ENCODE assay signal across 1 cellular context in the genomic region with DNA sequence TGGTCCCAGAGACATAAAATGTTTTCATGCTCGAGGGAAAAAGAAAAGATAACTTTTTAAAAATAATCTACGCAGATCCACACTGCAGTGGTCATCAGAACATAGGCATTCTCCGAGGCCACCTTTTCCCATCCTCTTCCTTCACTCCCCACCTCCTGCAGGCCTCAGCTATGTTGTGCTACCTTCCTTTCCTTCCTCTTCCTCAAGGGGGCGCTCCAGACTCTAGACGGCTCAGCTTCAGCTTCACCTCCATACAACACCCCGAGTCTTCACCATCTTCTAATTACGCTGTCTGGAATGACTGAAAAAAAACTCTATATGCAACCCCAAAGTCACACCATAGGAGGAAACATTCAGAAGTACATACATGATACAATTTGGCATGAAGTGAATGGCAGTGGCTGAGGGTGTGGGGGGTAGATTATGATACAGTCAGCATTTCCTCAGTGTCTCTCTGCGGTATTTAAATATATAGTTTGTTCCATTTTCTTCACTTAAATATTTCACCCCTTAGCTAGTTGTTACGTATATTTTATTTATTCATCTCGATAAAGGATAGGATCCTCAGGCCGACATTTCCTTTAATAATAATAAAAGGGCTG.
TF ChIP-seq lines count a peak whose summit lies in the region.

No MANE protein-coding gene starts in this region.

TF ChIP-seq in HepG2, 621 proteins besides CTCF, POLR2A, EP300 and RAD21 (continued from another document):
- TF ChIP-seq ZFX (CRISPR knock-in tag; IDR thresholded peaks at IDR 0.05; ENCODE audit: low read depth) (peak; percentile 47; the same call in 1 of the 2 replicates), SCMH1 (CRISPR knock-in tag; IDR thresholded peaks at IDR 0.05; ENCODE audit: borderline replicate concordance) (no peak), AHR (CRISPR knock-in tag; IDR thresholded peaks at IDR 0.05) (no peak), ETV5 (CRISPR knock-in tag; IDR thresholded peaks at IDR 0.05; ENCODE audit: borderline replicate concordance) (peak; percentile 33; the same call in 1 of the 2 replicates), ZNF33B (CRISPR knock-in tag; IDR thresholded peaks at IDR 0.05) (no peak), ZNF354B (CRISPR knock-in tag; IDR thresholded peaks at IDR 0.05) (no peak), FOSL2 (CRISPR knock-in tag; IDR thresholded peaks at IDR 0.05) (peak; percentile 53; the same call in 1 of the 2 replicates), ZNF335 (CRISPR knock-in tag; IDR thresholded peaks at IDR 0.05) (peak; percentile 94), ZNF44 (CRISPR knock-in tag; IDR thresholded peaks at IDR 0.05) (0 out of 2 replicates have a peak, but pooled peaks have one; percentile 36), ZFY (CRISPR knock-in tag; IDR thresholded peaks at IDR 0.05) (peak; percentile 36; the same call in 1 of the 2 replicates), HNRNPH1 (optimal IDR thresholded peaks at IDR 0.05; ENCODE audit: low read depth, low read length) (no peak), SAP130 (CRISPR knock-in tag; IDR thresholded peaks at IDR 0.05; ENCODE audit: low read depth) (0 out of 2 replicates have a peak, but pooled peaks have one; percentile 11), HOXA7 (CRISPR knock-in tag; IDR thresholded peaks at IDR 0.05) (no peak), KAT8 (CRISPR knock-in tag; IDR thresholded peaks at IDR 0.05) (peak; percentile 56; the same call in 1 of the 2 replicates), PAWR (CRISPR knock-in tag; IDR thresholded peaks at IDR 0.05; ENCODE audit: borderline replicate concordance) (no peak), GATAD2A (CRISPR knock-in tag; IDR thresholded peaks at IDR 0.05) (peak; percentile 60; the same call in 1 of the 2 replicates), ZIK1 (CRISPR knock-in tag; IDR thresholded peaks at IDR 0.05; ENCODE audit: borderline replicate concordance, low read depth) (no peak), ZMYM4 (CRISPR knock-in tag; IDR thresholded peaks at IDR 0.05) (peak; percentile 92), SMC3 (IDR thresholded peaks at IDR 0.05; ENCODE audit: low read length) (peak; percentile 92), MAFK (conservative IDR thresholded peaks at IDR 0.05 in 1 of 2, IDR thresholded peaks at IDR 0.05 in 1 of 2; ENCODE audit: low read length in 2 of 2) (peak; percentile 63 to 79), BORCS8-MEF2B (CRISPR knock-in tag; IDR thresholded peaks at IDR 0.05) (no peak), MED1 (CRISPR knock-in tag; IDR thresholded peaks at IDR 0.05) (peak; percentile 41; the same call in 1 of the 2 replicates), IRF2 (CRISPR knock-in tag; IDR thresholded peaks at IDR 0.05) (0 out of 2 replicates have a peak, but pooled peaks have one; percentile 50), POLR2AphosphoS2 (IDR thresholded peaks at IDR 0.05; ENCODE audit: low read depth, low read length) (no peak), HNRNPK (IDR thresholded peaks at IDR 0.05; ENCODE audit: low read depth, low read length, poor library complexity, severe bottlenecking) (no peak), KDM1A (CRISPR knock-in tag; IDR thresholded peaks at IDR 0.05) (no peak), SMARCC2 (IDR thresholded peaks at IDR 0.05) (no peak), ZNF781 (CRISPR knock-in tag; IDR thresholded peaks at IDR 0.05; ENCODE audit: borderline replicate concordance, not compliant biosample characterization) (no peak), NCOA2 (CRISPR knock-in tag; IDR thresholded peaks at IDR 0.05) (peak; percentile 36; the same call in 1 of the 2 replicates), JARID2 (CRISPR knock-in tag; IDR thresholded peaks at IDR 0.05; ENCODE audit: insufficient replicate concordance) (no peak), HDAC2 (CRISPR knock-in tag; IDR thresholded peaks at IDR 0.05) (peak; percentile 17; the same call in 1 of the 2 replicates)
- TF ChIP-seq, protein P1, sequence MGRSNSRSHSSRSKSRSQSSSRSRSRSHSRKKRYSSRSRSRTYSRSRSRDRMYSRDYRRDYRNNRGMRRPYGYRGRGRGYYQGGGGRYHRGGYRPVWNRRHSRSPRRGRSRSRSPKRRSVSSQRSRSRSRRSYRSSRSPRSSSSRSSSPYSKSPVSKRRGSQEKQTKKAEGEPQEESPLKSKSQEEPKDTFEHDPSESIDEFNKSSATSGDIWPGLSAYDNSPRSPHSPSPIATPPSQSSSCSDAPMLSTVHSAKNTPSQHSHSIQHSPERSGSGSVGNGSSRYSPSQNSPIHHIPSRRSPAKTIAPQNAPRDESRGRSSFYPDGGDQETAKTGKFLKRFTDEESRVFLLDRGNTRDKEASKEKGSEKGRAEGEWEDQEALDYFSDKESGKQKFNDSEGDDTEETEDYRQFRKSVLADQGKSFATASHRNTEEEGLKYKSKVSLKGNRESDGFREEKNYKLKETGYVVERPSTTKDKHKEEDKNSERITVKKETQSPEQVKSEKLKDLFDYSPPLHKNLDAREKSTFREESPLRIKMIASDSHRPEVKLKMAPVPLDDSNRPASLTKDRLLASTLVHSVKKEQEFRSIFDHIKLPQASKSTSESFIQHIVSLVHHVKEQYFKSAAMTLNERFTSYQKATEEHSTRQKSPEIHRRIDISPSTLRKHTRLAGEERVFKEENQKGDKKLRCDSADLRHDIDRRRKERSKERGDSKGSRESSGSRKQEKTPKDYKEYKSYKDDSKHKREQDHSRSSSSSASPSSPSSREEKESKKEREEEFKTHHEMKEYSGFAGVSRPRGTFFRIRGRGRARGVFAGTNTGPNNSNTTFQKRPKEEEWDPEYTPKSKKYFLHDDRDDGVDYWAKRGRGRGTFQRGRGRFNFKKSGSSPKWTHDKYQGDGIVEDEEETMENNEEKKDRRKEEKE (IDR thresholded peaks at IDR 0.05): no peak
- TF ChIP-seq, protein P2, sequence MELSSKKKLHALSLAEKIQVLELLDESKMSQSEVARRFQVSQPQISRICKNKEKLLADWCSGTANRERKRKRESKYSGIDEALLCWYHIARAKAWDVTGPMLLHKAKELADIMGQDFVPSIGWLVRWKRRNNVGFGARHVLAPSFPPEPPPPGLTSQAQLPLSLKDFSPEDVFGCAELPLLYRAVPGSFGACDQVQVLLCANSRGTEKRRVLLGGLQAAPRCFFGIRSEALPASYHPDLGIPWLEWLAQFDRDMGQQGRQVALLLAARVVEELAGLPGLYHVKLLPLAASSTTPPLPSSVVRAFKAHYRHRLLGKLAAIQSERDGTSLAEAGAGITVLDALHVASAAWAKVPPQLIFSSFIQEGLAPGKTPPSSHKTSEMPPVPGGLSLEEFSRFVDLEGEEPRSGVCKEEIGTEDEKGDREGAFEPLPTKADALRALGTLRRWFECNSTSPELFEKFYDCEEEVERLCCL (CRISPR knock-in tag; IDR thresholded peaks at IDR 0.05; ENCODE audit: borderline replicate concordance): 0 out of 2 replicates have a peak, but pooled peaks have one; percentile 50
- TF ChIP-seq, protein P3, sequence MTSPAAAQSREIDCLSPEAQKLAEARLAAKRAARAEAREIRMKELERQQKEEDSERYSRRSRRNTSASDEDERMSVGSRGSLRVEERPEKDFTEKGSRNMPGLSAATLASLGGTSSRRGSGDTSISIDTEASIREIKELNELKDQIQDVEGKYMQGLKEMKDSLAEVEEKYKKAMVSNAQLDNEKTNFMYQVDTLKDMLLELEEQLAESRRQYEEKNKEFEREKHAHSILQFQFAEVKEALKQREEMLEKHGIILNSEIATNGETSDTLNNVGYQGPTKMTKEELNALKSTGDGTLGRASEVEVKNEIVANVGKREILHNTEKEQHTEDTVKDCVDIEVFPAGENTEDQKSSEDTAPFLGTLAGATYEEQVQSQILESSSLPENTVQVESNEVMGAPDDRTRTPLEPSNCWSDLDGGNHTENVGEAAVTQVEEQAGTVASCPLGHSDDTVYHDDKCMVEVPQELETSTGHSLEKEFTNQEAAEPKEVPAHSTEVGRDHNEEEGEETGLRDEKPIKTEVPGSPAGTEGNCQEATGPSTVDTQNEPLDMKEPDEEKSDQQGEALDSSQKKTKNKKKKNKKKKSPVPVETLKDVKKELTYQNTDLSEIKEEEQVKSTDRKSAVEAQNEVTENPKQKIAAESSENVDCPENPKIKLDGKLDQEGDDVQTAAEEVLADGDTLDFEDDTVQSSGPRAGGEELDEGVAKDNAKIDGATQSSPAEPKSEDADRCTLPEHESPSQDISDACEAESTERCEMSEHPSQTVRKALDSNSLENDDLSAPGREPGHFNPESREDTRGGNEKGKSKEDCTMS (CRISPR knock-in tag; conservative IDR thresholded peaks at IDR 0.05): no peak
- TF ChIP-seq, protein P4, sequence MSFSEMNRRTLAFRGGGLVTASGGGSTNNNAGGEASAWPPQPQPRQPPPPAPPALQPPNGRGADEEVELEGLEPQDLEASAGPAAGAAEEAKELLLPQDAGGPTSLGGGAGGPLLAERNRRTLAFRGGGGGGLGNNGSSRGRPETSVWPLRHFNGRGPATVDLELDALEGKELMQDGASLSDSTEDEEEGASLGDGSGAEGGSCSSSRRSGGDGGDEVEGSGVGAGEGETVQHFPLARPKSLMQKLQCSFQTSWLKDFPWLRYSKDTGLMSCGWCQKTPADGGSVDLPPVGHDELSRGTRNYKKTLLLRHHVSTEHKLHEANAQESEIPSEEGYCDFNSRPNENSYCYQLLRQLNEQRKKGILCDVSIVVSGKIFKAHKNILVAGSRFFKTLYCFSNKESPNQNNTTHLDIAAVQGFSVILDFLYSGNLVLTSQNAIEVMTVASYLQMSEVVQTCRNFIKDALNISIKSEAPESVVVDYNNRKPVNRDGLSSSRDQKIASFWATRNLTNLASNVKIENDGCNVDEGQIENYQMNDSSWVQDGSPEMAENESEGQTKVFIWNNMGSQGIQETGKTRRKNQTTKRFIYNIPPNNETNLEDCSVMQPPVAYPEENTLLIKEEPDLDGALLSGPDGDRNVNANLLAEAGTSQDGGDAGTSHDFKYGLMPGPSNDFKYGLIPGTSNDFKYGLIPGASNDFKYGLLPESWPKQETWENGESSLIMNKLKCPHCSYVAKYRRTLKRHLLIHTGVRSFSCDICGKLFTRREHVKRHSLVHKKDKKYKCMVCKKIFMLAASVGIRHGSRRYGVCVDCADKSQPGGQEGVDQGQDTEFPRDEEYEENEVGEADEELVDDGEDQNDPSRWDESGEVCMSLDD (CRISPR knock-in tag; IDR thresholded peaks at IDR 0.05; ENCODE audit: borderline replicate concordance): no peak
- TF ChIP-seq, protein P5, sequence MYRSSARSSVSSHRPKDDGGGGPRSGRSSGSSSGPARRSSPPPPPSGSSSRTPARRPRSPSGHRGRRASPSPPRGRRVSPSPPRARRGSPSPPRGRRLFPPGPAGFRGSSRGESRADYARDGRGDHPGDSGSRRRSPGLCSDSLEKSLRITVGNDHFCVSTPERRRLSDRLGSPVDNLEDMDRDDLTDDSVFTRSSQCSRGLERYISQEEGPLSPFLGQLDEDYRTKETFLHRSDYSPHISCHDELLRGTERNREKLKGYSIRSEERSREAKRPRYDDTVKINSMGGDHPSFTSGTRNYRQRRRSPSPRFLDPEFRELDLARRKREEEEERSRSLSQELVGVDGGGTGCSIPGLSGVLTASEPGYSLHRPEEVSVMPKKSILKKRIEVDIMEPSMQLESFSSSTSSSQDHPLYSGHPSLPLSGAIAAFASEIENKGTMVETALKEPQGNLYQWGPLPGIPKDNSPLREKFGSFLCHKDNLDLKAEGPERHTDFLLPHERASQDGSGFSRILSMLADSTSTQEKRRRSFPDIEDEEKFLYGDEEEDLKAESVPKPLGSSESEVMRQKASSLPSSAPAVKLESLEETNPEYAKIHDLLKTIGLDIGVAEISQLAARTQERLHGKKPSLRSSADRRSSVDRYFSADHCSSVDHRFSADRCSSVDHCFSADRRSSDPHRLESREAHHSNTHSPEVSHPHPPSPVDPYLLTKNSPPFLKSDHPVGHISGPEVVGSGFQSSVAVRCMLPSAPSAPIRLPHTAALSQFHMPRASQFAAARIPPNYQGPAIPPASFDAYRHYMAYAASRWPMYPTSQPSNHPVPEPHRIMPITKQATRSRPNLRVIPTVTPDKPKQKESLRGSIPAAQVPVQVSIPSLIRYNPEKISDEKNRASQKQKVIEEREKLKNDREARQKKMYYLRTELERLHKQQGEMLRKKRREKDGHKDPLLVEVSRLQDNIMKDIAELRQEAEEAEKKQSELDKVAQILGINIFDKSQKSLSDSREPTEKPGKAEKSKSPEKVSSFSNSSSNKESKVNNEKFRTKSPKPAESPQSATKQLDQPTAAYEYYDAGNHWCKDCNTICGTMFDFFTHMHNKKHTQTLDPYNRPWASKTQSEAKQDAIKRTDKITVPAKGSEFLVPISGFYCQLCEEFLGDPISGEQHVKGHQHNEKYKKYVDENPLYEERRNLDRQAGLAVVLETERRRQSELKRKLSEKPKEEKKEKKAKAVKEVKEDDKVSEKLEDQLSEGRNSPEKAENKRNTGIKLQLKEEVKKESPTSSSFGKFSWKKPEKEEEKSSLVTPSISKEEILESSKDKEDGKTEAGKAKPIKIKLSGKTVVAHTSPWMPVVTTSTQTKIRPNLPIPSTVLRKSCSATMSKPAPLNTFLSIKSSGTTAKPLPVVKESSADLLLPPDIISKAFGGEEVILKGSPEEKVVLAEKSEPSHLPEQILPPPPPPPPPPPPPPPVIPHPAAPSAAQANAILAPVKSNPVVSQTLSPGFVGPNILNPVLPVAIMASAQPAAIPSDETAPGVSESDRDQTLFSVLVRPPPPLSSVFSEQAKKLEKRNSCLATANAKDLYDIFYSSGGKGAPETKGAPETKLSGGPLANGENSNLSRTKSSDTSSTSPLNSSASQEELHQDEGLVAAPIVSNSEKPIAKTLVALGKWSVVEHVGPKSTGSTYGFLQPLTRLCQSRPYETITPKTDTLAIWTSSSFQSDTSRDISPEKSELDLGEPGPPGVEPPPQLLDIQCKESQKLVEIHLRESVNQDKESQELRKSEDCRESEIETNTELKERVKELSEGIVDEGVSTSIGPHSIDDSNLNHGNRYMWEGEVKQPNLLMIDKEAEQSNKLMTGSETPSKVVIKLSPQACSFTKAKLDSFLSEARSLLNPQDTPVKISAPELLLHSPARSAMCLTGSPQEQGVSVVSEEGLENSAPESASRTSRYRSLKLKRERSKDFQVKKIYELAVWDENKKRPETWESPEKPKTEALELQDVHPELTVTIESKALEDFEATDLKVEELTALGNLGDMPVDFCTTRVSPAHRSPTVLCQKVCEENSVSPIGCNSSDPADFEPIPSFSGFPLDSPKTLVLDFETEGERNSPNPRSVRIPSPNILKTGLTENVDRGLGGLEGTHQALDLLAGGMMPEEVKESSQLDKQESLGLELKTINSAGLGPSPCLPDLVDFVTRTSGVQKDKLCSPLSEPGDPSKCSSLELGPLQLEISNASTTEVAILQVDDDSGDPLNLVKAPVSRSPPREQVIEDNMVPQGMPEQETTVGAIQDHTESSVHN (CRISPR knock-in tag; IDR thresholded peaks at IDR 0.05): no peak
